Comparison of ENCODE assay signal across 25 cellular contexts in genomic region chr10:21889477-21890275, GRCh38.
DNase-seq lines count a peak whose midpoint lies in the region; ATAC-seq, FAIRE-seq and TF ChIP-seq lines count a peak whose summit lies in the region.
"Had no signal": no experiment of that assay in that cellular context is flagged by ENCODE, and none has a peak within 500 bp of the region (broad histone marks: within the 10 kb centered on the region; RNA-seq: fewer than 3 reads in every experiment).

No MANE protein-coding gene starts in this region.

- DNase-seq in GM18507 (ENCODE audit: extremely low spot score, insufficient read length, low read depth) (no peak), bronchial epithelial cell (ENCODE audit: low read depth) (no peak), pons (ENCODE audit: low spot score) (no peak), dermis blood vessel endothelial cell (no peak), midbrain (lab: John Stamatoyannopoulos, UW) (no peak), NCI-H524 (lab: John Stamatoyannopoulos, UW) (no peak)
- DNase-seq: activated CD4-positive, CD25-positive, alpha-beta regulatory T cell treated with anti-CD3 and anti-CD28 coated beads, Interleukin-2, amount 50 U/mL, for 72 hours; activated naive CD4-positive, alpha-beta T cell; activated T-cell treated with anti-CD3 and anti-CD28 coated beads, Interleukin-2, amount 50 U/mL, for 1 hour; colonic mucosa; DMS79; foreskin melanocyte; HCEC 1CT; left lung; MG63; NCI-H1417 treated with DMSO at 0.1 percent for 48 hours; NCI-H524 treated with DMSO at 0.1 percent for 48 hours; Peyer's patch; retina had no signal

- H3K4me3 ChIP-seq in BLaER1 (no peak overlapping the region), bronchial epithelial cell (ENCODE audit: low read depth, low read length) (no peak overlapping the region)
- H3K4me3 ChIP-seq: colonic mucosa, left lung, MG63, Peyer's patch, smooth muscle cell had no signal

- H3K9me3 ChIP-seq in BLaER1 = peaks cover 66% of the 10 kb centered on the region
- H3K9me3 ChIP-seq: colonic mucosa had no signal

- ATAC-seq in HG03175 (IDR thresholded peaks at IDR 0.05; ENCODE audit: unreplicated experiment) = peak; percentile 31
- ATAC-seq: esophagus mucosa, left lung had no signal

- no peak overlapping the region for H3K27ac ChIP-seq in BLaER1
- H3K27ac ChIP-seq: colonic mucosa, left lung, Peyer's patch had no signal

- peak; percentile 71 for FAIRE-seq in GM18507 (lab: Jason Lieb, UNC)
- FAIRE-seq in bronchial epithelial cell (lab: Jason Lieb, UNC) = peak; percentile 76
- FAIRE-seq: A204.1, TTC549 had no signal

- TF ChIP-seq CTCF in bronchial epithelial cell (IDR thresholded peaks at IDR 0.05; ENCODE audit: insufficient read depth, low read length, severe bottlenecking) = no peak

- H4K20me1 ChIP-seq in BLaER1 = no peaks in the 10 kb centered on the region

- peaks cover 30% of the 10 kb centered on the region for H3K4me1 ChIP-seq in BLaER1
- H3K4me1 ChIP-seq: colonic mucosa, left lung, Peyer's patch had no signal

- no peak overlapping the region for H3K9ac ChIP-seq in BLaER1

- no peaks in the 10 kb centered on the region for H3K27me3 ChIP-seq in BLaER1
- no peaks in the 10 kb centered on the region for H3K27me3 ChIP-seq in bronchial epithelial cell (ENCODE audit: control insufficient read depth, insufficient read depth, low read length)
- H3K27me3 ChIP-seq: colonic mucosa, left lung, MG63, Peyer's patch had no signal

- H3K36me3 ChIP-seq in BLaER1 (peaks cover 7% of the 10 kb centered on the region), bronchial epithelial cell (ENCODE audit: control insufficient read depth, insufficient read depth, low read length) (no peaks in the 10 kb centered on the region)
- H3K36me3 ChIP-seq: colonic mucosa, MG63 had no signal

- peak overlapping the region; percentile 65 for H3K4me2 ChIP-seq in BLaER1
- H3K4me2 ChIP-seq: smooth muscle cell had no signal
